18 cellular contexts compared by ENCODE assay signal in genomic region chr2:121731366-121731765, GRCh38.
"Had no signal": no experiment of that assay in that cellular context is flagged by ENCODE, and none has a peak within 500 bp of the region (broad histone marks: within the 10 kb centered on the region; RNA-seq: fewer than 3 reads in every experiment).

No MANE protein-coding gene starts in this region.

- H3K27me3 Mint-ChIP-seq: natural killer cell treated with Interleukin-12 subunit alpha and Interleukin-12 subunit beta and Interleukin-15 and Interleukin-18, amount 100 ng/mL, for 72 hours; progenitor cell of endocrine pancreas had no signal

- H3K27ac ChIP-seq: adrenal gland, esophagus squamous epithelium, right atrium auricular region, skin epidermis, upper lobe of left lung had no signal

- DNase-seq: activated CD4-positive, alpha-beta T cell treated with anti-CD3 and anti-CD28 coated beads, Interleukin-2, amount 50 U/mL, for 48 hours; activated CD4-positive, CD25-positive, alpha-beta regulatory T cell treated with anti-CD3 and anti-CD28 coated beads, Interleukin-2, amount 50 U/mL, for 72 hours; esophagus squamous epithelium; hypothalamus; left ventricle myocardium superior; mesenchymal stem cell; nucleus accumbens; stimulated activated CD4-positive, alpha-beta T cell treated with anti-CD3 and anti-CD28 coated beads, Interleukin-15, amount 100 ng/mL, for 24 hours; stimulated activated CD4-positive, alpha-beta T cell treated with anti-CD3 and anti-CD28 coated beads, Interleukin-4, amount 100 ng/mL, for 1 hour; stimulated activated naive CD8-positive, alpha-beta T cell treated with anti-CD3 and anti-CD28 coated beads, Interleukin-15, Interleukin-2, amounts not matched to agents 100 U/mL and 50 U/mL, for 24 hours; T-helper 9 cell; upper lobe of left lung had no signal

- H3K27ac Mint-ChIP-seq: progenitor cell of endocrine pancreas had no signal

- H3K4me3 ChIP-seq: adrenal gland, esophagus squamous epithelium, right atrium auricular region, skin epidermis, upper lobe of left lung had no signal

- H3K27me3 ChIP-seq: adrenal gland, esophagus squamous epithelium, right atrium auricular region, upper lobe of left lung had no signal

- H3K9me3 Mint-ChIP-seq: natural killer cell treated with Interleukin-12 subunit alpha and Interleukin-12 subunit beta and Interleukin-15 and Interleukin-18, amount 100 ng/mL, for 72 hours had no signal

- H3K9me3 ChIP-seq: adrenal gland, esophagus squamous epithelium, right atrium auricular region, upper lobe of left lung had no signal

- ATAC-seq: left ventricle myocardium superior; natural killer cell treated with Interleukin-12 subunit alpha and Interleukin-12 subunit beta and Interleukin-15 and Interleukin-18, amount 100 ng/mL, for 72 hours; stimulated activated naive CD8-positive, alpha-beta T cell treated with anti-CD3 and anti-CD28 coated beads, Interleukin-15, Interleukin-2, amounts not matched to agents 100 U/mL and 50 U/mL, for 24 hours had no signal

- FAIRE-seq: colon had no signal

- H3K4me3 Mint-ChIP-seq: natural killer cell treated with Interleukin-12 subunit alpha and Interleukin-12 subunit beta and Interleukin-15 and Interleukin-18, amount 100 ng/mL, for 72 hours had no signal
